ENCODE assay signal across 33 cellular contexts in genomic region chr14:45976001-45976400, GRCh38.
"Had no signal": no experiment of that assay in that cellular context is flagged by ENCODE, and none has a peak within 500 bp of the region (broad histone marks: within the 10 kb centered on the region; RNA-seq: fewer than 3 reads in every experiment).

No MANE protein-coding gene starts in this region.

- H3K27ac ChIP-seq: adrenal gland, body of pancreas, brain microvascular endothelial cell, VCaP had no signal

- ATAC-seq: activated CD8-positive, alpha-beta T cell treated with anti-CD3 and anti-CD28 coated beads for 36 hours; activated naive CD4-positive, alpha-beta T cell treated with anti-CD3 and anti-CD28 coated beads, Interleukin-2, amount 50 U/mL, for 72 hours; activated T-cell treated with anti-CD3 and anti-CD28 coated beads, Interleukin-2, amount 50 U/mL, for 4 hours; activated T-cell treated with anti-CD3 and anti-CD28 coated beads, Interleukin-2, amount 50 U/mL, for 72 hours; activated T-helper 17 cell treated with anti-CD3 and anti-CD28 coated beads, Interleukin-2, amount 50 U/mL, for 72 hours; body of pancreas had no signal

- DNase-seq: activated B cell treated with CpG ODN at 0.5 μM for 24 hours; activated CD4-positive, alpha-beta memory T cell treated with anti-CD3 and anti-CD28 coated beads for 36 hours; activated CD4-positive, alpha-beta T cell treated with anti-CD3 and anti-CD28 coated beads for 4 hours; activated CD4-positive, alpha-beta T cell treated with anti-CD3 and anti-CD28 coated beads, Interleukin-2, amount 10 ng/mL, durations not matched to agents 24 days and 14 days; activated CD4-positive, alpha-beta T cell treated with anti-CD3 and anti-CD28 coated beads, Interleukin-2, amount 50 U/mL, for 1 hour; activated CD4-positive, alpha-beta T cell treated with anti-CD3 and anti-CD28 coated beads, Interleukin-2, amount 50 U/mL, for 4 hours; activated CD4-positive, CD25-positive, alpha-beta regulatory T cell treated with anti-CD3 and anti-CD28 coated beads, Interleukin-2, amount 50 U/mL, for 72 hours; activated CD8-positive, alpha-beta memory T cell treated with anti-CD3 and anti-CD28 coated beads, Interleukin-2, amount 50 U/mL, for 4 hours; activated CD8-positive, alpha-beta T cell treated with anti-CD3 and anti-CD28 coated beads for 36 hours; activated effector memory CD4-positive, alpha-beta T cell treated with anti-CD3 and anti-CD28 coated beads, Interleukin-2, amount 50 U/mL, for 16 hours; activated gamma-delta T cell treated with Interleukin-2 at 50 U/mL for 16 hours; activated naive CD4-positive, alpha-beta T cell; activated naive CD4-positive, alpha-beta T cell treated with anti-CD3 and anti-CD28 coated beads for 36 hours; activated naive CD4-positive, alpha-beta T cell treated with anti-CD3 and anti-CD28 coated beads, Interleukin-2, amount 50 U/mL, for 16 hours; activated naive CD8-positive, alpha-beta T cell treated with anti-CD3 and anti-CD28 coated beads for 36 hours; activated T-cell treated with anti-CD3 and anti-CD28 coated beads for 4 hours; activated T-cell treated with anti-CD3 and anti-CD28 coated beads, Interleukin-2, amount 50 U/mL, for 1 hour; activated T-cell treated with anti-CD3 and anti-CD28 coated beads, Interleukin-2, amount 50 U/mL, for 4 hours; activated T-cell treated with anti-CD3 and anti-CD28 coated beads, Interleukin-2, amount 50 U/mL, for 72 hours; adrenal gland; amniotic stem cell; aorta; body of pancreas; brain microvascular endothelial cell; central memory CD4-positive, alpha-beta T cell; T-helper 1 cell; T-helper 2 cell; T-helper 9 cell had no signal

- H3K36me3 ChIP-seq: adrenal gland, brain microvascular endothelial cell had no signal

- H3K9me3 ChIP-seq: adrenal gland, body of pancreas had no signal

- H3K4me3 ChIP-seq: adrenal gland, body of pancreas had no signal

- H3K27me3 ChIP-seq: adrenal gland, body of pancreas, brain microvascular endothelial cell had no signal

- FAIRE-seq: astrocyte, TTC549 had no signal

- H3K4me1 ChIP-seq: adrenal gland, body of pancreas had no signal
